In genomic region chr18:10923225-10923624, GRCh38 we compare ENCODE assay signal across 21 cellular contexts.
DNase-seq lines count a peak whose midpoint lies in the region; ATAC-seq and TF ChIP-seq lines count a peak whose summit lies in the region.
"Had no signal": no experiment of that assay in that cellular context is flagged by ENCODE, and none has a peak within 500 bp of the region (broad histone marks: within the 10 kb centered on the region; RNA-seq: fewer than 3 reads in every experiment).

No MANE protein-coding gene starts in this region.

- no TSS peak for BruUV-seq in IMR-90 (replicated peaks; lab: Mats Ljungman, UMichigan)

- peaks cover 7% of the 10 kb centered on the region; the same call in 1 of the 2 replicates for H3K9me1 ChIP-seq in IMR-90 (ENCODE audit: insufficient read depth, low read length)

- dilution Hi-C loops in IMR-90 (cut with HindIII; ENCODE audit: low sequenced_read_pairs, unreplicated experiment), result no loop called here

- H2BK20ac ChIP-seq in IMR-90 (ENCODE audit: low read depth, low read length), result 0 out of 2 replicates have a peak overlapping the region, but pooled peaks have one; percentile 11

- H3K23ac ChIP-seq in IMR-90 (ENCODE audit: low read depth, low read length), result no peak overlapping the region; the same call in 1 of the 2 replicates

- no peak overlapping the region for H4K8ac ChIP-seq in IMR-90 (ENCODE audit: low read depth in 2 of 2, low read length in 2 of 2)

- H2BK15ac ChIP-seq in IMR-90 (ENCODE audit: low read depth, low read length), result no peak overlapping the region

- H2BK120ac ChIP-seq in IMR-90 (ENCODE audit: low read depth, low read length), result peak overlapping the region; percentile 55; the same call in 1 of the 2 replicates

- no peaks in the 10 kb centered on the region for H3K27me3 ChIP-seq in IMR-90 (ENCODE audit: control insufficient read depth, insufficient read depth, low read length)
- no peaks in the 10 kb centered on the region for H3K27me3 ChIP-seq in testis
- H3K27me3 ChIP-seq: SJCRH30 had no signal

- WGBS in IMR-90 (ENCODE audit: extremely low coverage in 2 of 2, insufficient read length in 1 of 2), 2 experiments, result no CpG with 5 or more reads among the region's 4 CpGs
- WGBS in testis, 2 donors, result 72 to 79% methylated on average over 4 of the region's 4 CpGs

- TF ChIP-seq CTCF in AG10803 (conservative IDR thresholded peaks at IDR 0.05; ENCODE audit: low read length) (no peak), IMR-90 (conservative IDR thresholded peaks at IDR 0.05; ENCODE audit: low read depth, low read length) (no peak), chondrocyte (IDR thresholded peaks at IDR 0.05) (no peak), osteocyte (IDR thresholded peaks at IDR 0.05) (no peak), testis (IDR thresholded peaks at IDR 0.05) (no peak)

- TF ChIP-seq POLR2A in IMR-90 (IDR thresholded peaks at IDR 0.05; ENCODE audit: low read depth, low read length) (no peak), testis (IDR thresholded peaks at IDR 0.05) (no peak)

- H3K4ac ChIP-seq in IMR-90 (ENCODE audit: low read depth, low read length), result peak overlapping the region; percentile 25

- H3K56ac ChIP-seq in IMR-90 (ENCODE audit: extremely low read depth, insufficient read depth, low read length), result no peak overlapping the region

- H3K14ac ChIP-seq in IMR-90 (replicated peaks; ENCODE audit: low read depth, low read length), result no peak overlapping the region; the same call in 1 of the 2 replicates

- H3K36me3 Mint-ChIP-seq in chondrocyte (ENCODE audit: low read depth), result no peaks in the 10 kb centered on the region
- H3K36me3 Mint-ChIP-seq in osteocyte (ENCODE audit: unreplicated experiment), result peaks cover 7% of the 10 kb centered on the region
- H3K36me3 Mint-ChIP-seq: CD14-positive monocyte had no signal

- no peak overlapping the region for H2AK9ac ChIP-seq in IMR-90 (replicated peaks; ENCODE audit: low read depth, low read length, poor library complexity)

- peak overlapping the region; percentile 26; the same call in 1 of the 2 replicates for H3K27ac ChIP-seq in IMR-90 (ENCODE audit: insufficient read depth, low read length)
- no peak overlapping the region for H3K27ac ChIP-seq in caudate nucleus (ENCODE audit: low read depth, low read length)
- H3K27ac ChIP-seq in testis, result no peak overlapping the region
- H3K27ac ChIP-seq: SJCRH30 had no signal

- no peak for TF ChIP-seq RAD21 in IMR-90 (IDR thresholded peaks at IDR 0.05; ENCODE audit: low read length)

- peaks cover 0 to 5% of the 10 kb centered on the region in 2 experiments; a peak in 1 of 4 replicates for H3K79me1 ChIP-seq in IMR-90 (ENCODE audit: low read depth in 1 of 2, low read length in 2 of 2)

- in situ Hi-C loops in IMR-90 (cut with MboI; ENCODE audit: low sequenced_read_pairs), result no loop called here

- H3K4me3 ChIP-seq in AG10803 (ENCODE audit: low read length), result no peak overlapping the region
- H3K4me3 ChIP-seq in IMR-90 (ENCODE audit: insufficient read depth, low read depth, low read length), result no peak overlapping the region
- H3K4me3 ChIP-seq in testis, result no peak overlapping the region
- H3K4me3 ChIP-seq: K562, SJCRH30 had no signal

- H2AFZ ChIP-seq in IMR-90 (replicated peaks; ENCODE audit: low read length, poor library complexity), result no peak overlapping the region

- peak overlapping the region; percentile 24; the same call in 1 of the 2 replicates for H4K91ac ChIP-seq in IMR-90 (ENCODE audit: insufficient read depth, low read depth, low read length)

- H3K4me1 ChIP-seq in IMR-90 (ENCODE audit: control insufficient read depth, insufficient read depth, low read length) (peaks cover 24% of the 10 kb centered on the region), testis (peaks cover 5% of the 10 kb centered on the region)

- H3K36me3 ChIP-seq in IMR-90 (ENCODE audit: control insufficient read depth, insufficient read depth, low read length), result no peaks in the 10 kb centered on the region
- no peaks in the 10 kb centered on the region for H3K36me3 ChIP-seq in testis (ENCODE audit: low read depth, missing control alignments)
- H3K36me3 ChIP-seq: SJCRH30 had no signal

- H3K18ac ChIP-seq in IMR-90 (ENCODE audit: low read depth, low read length), result peak overlapping the region; percentile 78

- H3K4me3 Mint-ChIP-seq in chondrocyte (ENCODE audit: unreplicated experiment) (no peak overlapping the region), osteocyte (ENCODE audit: unreplicated experiment) (no peak overlapping the region)
- H3K4me3 Mint-ChIP-seq: CD14-positive monocyte, H9, HFFc6 had no signal

- H3K9me3 Mint-ChIP-seq in chondrocyte (ENCODE audit: low read depth), result no peaks in the 10 kb centered on the region
- H3K9me3 Mint-ChIP-seq in osteocyte (ENCODE audit: unreplicated experiment), result no peaks in the 10 kb centered on the region
- H3K9me3 Mint-ChIP-seq: HFFc6 had no signal

- peak; percentile 12 for DNase-seq in AG10803 (ENCODE audit: low read depth)
- peak; percentile 21 for DNase-seq in IMR-90
- no peak for DNase-seq in chondrocyte (ENCODE audit: low spot score)
- DNase-seq in osteocyte (ENCODE audit: extremely low spot score, unreplicated experiment), result no peak
- no peak for DNase-seq in caudate nucleus (lab: John Stamatoyannopoulos, UW)
- no peak for DNase-seq in NCI-H345 treated with DMSO at 0.1 percent for 48 hours (lab: John Stamatoyannopoulos, UW; ENCODE audit: unreplicated experiment)
- DNase-seq in testis, result no peak
- DNase-seq: DMS53; H9; HFFc6; NCI-H1105; NCI-H146; NCI-H2029; NCI-H2227 treated with DMSO at 0.1 percent for 48 hours; NCI-H510A treated with DMSO at 0.1 percent for 48 hours; NCI-H748 treated with DMSO at 0.1 percent for 48 hours; NK-92 treated with Interleukin-12 subunit alpha and Interleukin-12 subunit beta, amount 100 ng/mL, for 24 hours; SJCRH30 had no signal

- no peaks in the 10 kb centered on the region for H4K20me1 ChIP-seq in IMR-90 (ENCODE audit: insufficient read depth, low read length)

- intact Hi-C loops in IMR-90 (cut with micrococcal nuclease) (no loop called here), testis (cut with DNase I; ENCODE audit: low total_unique reads) (no loop called here)

- no peak overlapping the region for H2BK5ac ChIP-seq in IMR-90 (ENCODE audit: low read depth, low read length, poor library complexity, severe bottlenecking)

- no peak for ATAC-seq in IMR-90 (ENCODE audit: low read depth)
- ATAC-seq: K562, Panc1 had no signal

- peak overlapping the region; percentile 70 for H3K27ac Mint-ChIP-seq in chondrocyte (ENCODE audit: unreplicated experiment)
- H3K27ac Mint-ChIP-seq in osteocyte (ENCODE audit: unreplicated experiment), result peak overlapping the region; percentile 72
- H3K27ac Mint-ChIP-seq: CD14-positive monocyte, HFFc6 had no signal

- POLR2A ChIA-PET in IMR-90 (lab: Charles Lee; ENCODE audit: unreplicated experiment), result interaction anchor here (0.6 kb wide), 1 partner anchor 10 kb away, joined by 5 read pairs; no protein-coding TSS in a partner anchor

- H3K27me3 Mint-ChIP-seq in chondrocyte (ENCODE audit: low read depth) (no peaks in the 10 kb centered on the region), osteocyte (ENCODE audit: unreplicated experiment) (no peaks in the 10 kb centered on the region)

- H3K4me1 Mint-ChIP-seq in chondrocyte (ENCODE audit: low read depth) (peaks cover 75% of the 10 kb centered on the region), osteocyte (ENCODE audit: unreplicated experiment) (peaks cover 64% of the 10 kb centered on the region)

- H4K5ac ChIP-seq in IMR-90 (ENCODE audit: low read depth, low read length), result 0 out of 2 replicates have a peak overlapping the region, but pooled peaks have one; percentile 55

- H3K9me3 ChIP-seq in IMR-90 (ENCODE audit: control insufficient read depth, insufficient read depth, low read length) (no peaks in the 10 kb centered on the region), testis (no peaks in the 10 kb centered on the region)
- H3K9me3 ChIP-seq: SJCRH30 had no signal

- CTCF ChIA-PET in IMR-90 (lab: Yijun Ruan, JAX), result no interaction called here

- H2AK5ac ChIP-seq in IMR-90 (ENCODE audit: low read depth, low read length), result peak overlapping the region; percentile 56; the same call in 1 of the 2 replicates

- H3K4me2 ChIP-seq in IMR-90 (ENCODE audit: low read depth, low read length), result no peak overlapping the region; the same call in 1 of the 2 replicates

- H3K9ac ChIP-seq in IMR-90 (ENCODE audit: low read depth, low read length), result no peak overlapping the region

TF ChIP-seq in IMR-90, 13 proteins besides CTCF, POLR2A, EP300 and RAD21:
- TF ChIP-seq RFX5 (IDR thresholded peaks at IDR 0.05; ENCODE audit: low read depth, low read length) (no peak), MAZ (IDR thresholded peaks at IDR 0.05; ENCODE audit: borderline replicate concordance, low read depth, low read length) (no peak), MAFK (IDR thresholded peaks at IDR 0.05; ENCODE audit: low read depth, low read length) (no peak), CHD1 (IDR thresholded peaks at IDR 0.05; ENCODE audit: low read depth, low read length) (no peak), NFE2L2 (IDR thresholded peaks at IDR 0.05; ENCODE audit: low read depth, low read length) (no peak), MXI1 (IDR thresholded peaks at IDR 0.05; ENCODE audit: borderline replicate concordance, low read depth, low read length) (no peak), SMC3 (IDR thresholded peaks at IDR 0.05; ENCODE audit: low read depth, low read length) (no peak), CEBPB (IDR thresholded peaks at IDR 0.05; ENCODE audit: low read depth, low read length) (no peak), BHLHE40 (IDR thresholded peaks at IDR 0.05; ENCODE audit: low read depth, low read length) (no peak), USF2 (IDR thresholded peaks at IDR 0.05; ENCODE audit: low read depth, low read length) (no peak)

Comparison
In these comparisons a context has a peak if more than half of its experiments do, and no peak if none do; other contexts are left out.
1. DNase-seq: peak in AG10803 (single experiment) and IMR-90 (single experiment); none in chondrocyte (single experiment), osteocyte (single experiment), caudate nucleus (0 of 61), NCI-H345 treated with DMSO at 0.1 percent for 48 hours (single experiment) and testis (single experiment).